In the genomic region with DNA sequence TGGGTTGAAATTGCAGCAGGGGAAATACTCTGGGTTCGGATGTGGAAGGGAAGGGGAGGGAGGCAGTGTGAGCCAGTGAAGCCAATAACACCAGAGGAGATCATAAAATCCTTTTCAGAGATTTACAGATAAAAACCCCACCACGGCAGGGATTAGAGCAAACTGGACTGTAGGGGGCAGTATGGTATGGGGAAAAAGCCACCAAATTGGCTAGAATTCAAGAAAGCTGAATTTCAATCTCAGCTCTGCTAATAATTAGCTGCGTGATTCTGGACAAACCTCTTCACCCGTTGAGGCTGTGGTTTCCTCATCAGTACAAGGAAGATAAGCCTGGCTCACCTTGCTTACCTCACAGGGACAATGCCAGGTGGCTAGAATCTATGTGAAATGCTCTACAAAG, we compare ENCODE assay signal across 9 cellular contexts.
DNase-seq lines count a peak whose midpoint lies in the region; ATAC-seq, FAIRE-seq and TF ChIP-seq lines count a peak whose summit lies in the region.
"Had no signal": no experiment of that assay in that cellular context is flagged by ENCODE, and none has a peak within 500 bp of the region (broad histone marks: within the 10 kb centered on the region; RNA-seq: fewer than 3 reads in every experiment).

No MANE protein-coding gene starts in this region.

- H3K27ac ChIP-seq in breast epithelium (no peak overlapping the region), suprapubic skin (no peak overlapping the region)
- H3K27ac ChIP-seq: SJSA1 had no signal

- no peaks in the 10 kb centered on the region for H3K4me1 ChIP-seq in breast epithelium
- H3K4me1 ChIP-seq in suprapubic skin = no peaks in the 10 kb centered on the region
- H3K4me1 ChIP-seq: SJSA1 had no signal

- intact Hi-C loops in breast epithelium (cut with DNase I; ENCODE audit: low total_unique reads) = no loop called here

- FAIRE-seq in D721Med (lab: Jason Lieb, UNC) = no peak

- no peaks in the 10 kb centered on the region for H3K9me3 ChIP-seq in breast epithelium
- no peaks in the 10 kb centered on the region for H3K9me3 ChIP-seq in suprapubic skin
- H3K9me3 ChIP-seq: SJSA1 had no signal

- H3K27me3 ChIP-seq in breast epithelium (peaks cover 0 to 69% of the 10 kb centered on the region in 2 donors), suprapubic skin (no peaks in the 10 kb centered on the region)
- H3K27me3 ChIP-seq: SJSA1 had no signal

- DNase-seq in D721Med (ENCODE audit: insufficient read length, low spot score) = no peak
- DNase-seq in GM19238 (ENCODE audit: insufficient read length, low spot score) = peak; percentile 8
- DNase-seq in NCI-H2081 (lab: John Stamatoyannopoulos, UW) = peak; percentile 53 to 71
- DNase-seq in breast epithelium (ENCODE audit: low spot score in 2 of 2) = no peak
- peak; percentile 29 for DNase-seq in myocyte (ENCODE audit: low read depth)
- no peak for DNase-seq in suprapubic skin (ENCODE audit: low spot score in 2 of 2)
- no peak for DNase-seq in activated effector memory CD4-positive, alpha-beta T cell treated with anti-CD3 and anti-CD28 coated beads, Interleukin-2, amount 50 U/mL, for 16 hours

- 3% methylated on average over 4 of the region's 4 CpGs for WGBS in suprapubic skin

- no peak for ATAC-seq in HG03565 (IDR thresholded peaks at IDR 0.05; ENCODE audit: unreplicated experiment)

- TF ChIP-seq CTCF in D721Med (IDR thresholded peaks at IDR 0.05; ENCODE audit: insufficient read depth, missing control alignments) (peak; percentile 47), breast epithelium (IDR thresholded peaks at IDR 0.05) (peak in 2 of 3 donors; percentile 35 to 41), suprapubic skin (IDR thresholded peaks at IDR 0.05) (peak in 1 of 2 donors; percentile 14)

- no peak overlapping the region for H3K4me3 ChIP-seq in breast epithelium
- no peak overlapping the region for H3K4me3 ChIP-seq in suprapubic skin
- H3K4me3 ChIP-seq: SJSA1 had no signal

- H3K36me3 ChIP-seq in breast epithelium (no peaks in the 10 kb centered on the region), suprapubic skin (no peaks in the 10 kb centered on the region)
- H3K36me3 ChIP-seq: SJSA1 had no signal

- no peak for TF ChIP-seq EP300 in suprapubic skin (IDR thresholded peaks at IDR 0.05)

- TF ChIP-seq POLR2A in breast epithelium (IDR thresholded peaks at IDR 0.05) = no peak
- TF ChIP-seq POLR2A in suprapubic skin (IDR thresholded peaks at IDR 0.05) = no peak

Comparison
In these comparisons a context has a peak if more than half of its experiments do, and no peak if none do; other contexts are left out.
1. DNase-seq: peak in GM19238 (single experiment), NCI-H2081 (2 of 2) and myocyte (single experiment); none in D721Med (single experiment), breast epithelium (0 of 2), suprapubic skin (0 of 2) and activated effector memory CD4-positive, alpha-beta T cell treated with anti-CD3 and anti-CD28 coated beads, Interleukin-2, amount 50 U/mL, for 16 hours (single experiment).